8 cellular contexts compared by ENCODE assay signal in the genomic region with DNA sequence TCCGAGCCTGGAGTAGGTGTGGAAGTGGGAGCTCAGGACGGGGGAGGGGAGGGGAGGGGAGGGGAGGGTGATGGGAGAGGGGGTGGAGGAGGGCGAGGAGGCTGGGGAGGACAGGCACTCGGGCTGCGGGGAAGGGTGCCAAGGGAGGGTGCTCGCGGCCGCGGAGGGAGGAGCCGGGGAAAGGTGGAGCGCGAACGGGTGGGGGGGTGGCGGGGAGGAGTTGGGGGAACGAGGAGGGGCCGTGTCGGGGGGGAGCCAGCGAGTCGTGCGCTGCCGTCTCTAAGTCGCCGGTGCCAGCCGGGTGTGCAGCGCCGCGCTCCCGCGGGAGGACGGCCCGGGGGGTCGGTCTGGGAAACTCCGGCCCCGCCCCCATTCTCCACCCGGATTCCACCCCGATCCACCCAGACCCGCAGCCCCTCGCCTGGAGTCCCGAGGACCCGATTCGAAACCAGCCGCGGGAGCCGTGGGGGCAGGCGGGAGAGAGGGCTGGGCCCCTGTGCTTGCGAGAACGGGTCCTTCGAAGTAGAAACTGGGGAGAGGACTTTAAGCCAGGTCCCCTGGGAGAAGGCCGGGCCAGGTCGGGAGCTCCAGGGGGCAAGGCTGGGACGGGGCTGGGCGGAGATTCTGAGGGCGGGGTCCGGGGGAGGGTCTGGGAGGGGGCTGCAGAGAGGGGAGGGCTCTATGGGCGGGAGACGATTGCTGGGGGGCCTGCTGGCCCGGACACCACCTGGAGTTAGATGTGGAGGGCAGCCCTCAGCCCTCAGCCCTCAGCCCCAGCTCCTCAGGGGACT. TPM values are rescaled to one million over a fixed set of nuclear protein-coding genes. Genes with fewer than 3 reads are reported as not detected.
DNase-seq lines count a peak whose midpoint lies in the region; ATAC-seq and TF ChIP-seq lines count a peak whose summit lies in the region.

A gene with protein sequence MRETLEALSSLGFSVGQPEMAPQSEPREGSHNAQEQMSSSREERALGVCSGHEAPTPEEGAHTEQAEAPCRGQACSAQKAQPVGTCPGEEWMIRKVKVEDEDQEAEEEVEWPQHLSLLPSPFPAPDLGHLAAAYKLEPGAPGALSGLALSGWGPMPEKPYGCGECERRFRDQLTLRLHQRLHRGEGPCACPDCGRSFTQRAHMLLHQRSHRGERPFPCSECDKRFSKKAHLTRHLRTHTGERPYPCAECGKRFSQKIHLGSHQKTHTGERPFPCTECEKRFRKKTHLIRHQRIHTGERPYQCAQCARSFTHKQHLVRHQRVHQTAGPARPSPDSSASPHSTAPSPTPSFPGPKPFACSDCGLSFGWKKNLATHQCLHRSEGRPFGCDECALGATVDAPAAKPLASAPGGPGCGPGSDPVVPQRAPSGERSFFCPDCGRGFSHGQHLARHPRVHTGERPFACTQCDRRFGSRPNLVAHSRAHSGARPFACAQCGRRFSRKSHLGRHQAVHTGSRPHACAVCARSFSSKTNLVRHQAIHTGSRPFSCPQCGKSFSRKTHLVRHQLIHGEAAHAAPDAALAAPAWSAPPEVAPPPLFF (minus strand): TSS at position 143 of the 791 bp plus-strand sequence. CDS start 2,556 bp downstream, outside the sequence.

- peaks cover 5% of the 10 kb centered on the region for H3K36me3 Mint-ChIP-seq in effector memory CD8-positive, alpha-beta T cell (ENCODE audit: insufficient read depth)
- H3K36me3 Mint-ChIP-seq in mesothelial cell of epicardium = peaks cover 7% of the 10 kb centered on the region

- H3K79me2 ChIP-seq in Karpas-422 (ENCODE audit: low read length) = no peaks in the 10 kb centered on the region

- no peaks in the 10 kb centered on the region for H3K9me2 ChIP-seq in Karpas-422 (replicated peaks; ENCODE audit: insufficient read depth, low read length)

- H3K9ac ChIP-seq in Karpas-422 (ENCODE audit: low read length) = peak within 1 kb of the TSS; percentile 63

- H3K36me3 ChIP-seq in BE2C (no peaks in the 10 kb centered on the region), Karpas-422 (ENCODE audit: insufficient read depth, low read length) (no peaks in the 10 kb centered on the region), stomach (peaks cover 4 to 22% (median 15%) of the 10 kb centered on the region in 4 donors)

- H3K27me3 ChIP-seq in BE2C (peaks cover 2% of the 10 kb centered on the region; the same call in 1 of the 2 replicates), Karpas-422 (ENCODE audit: low read length) (no peaks in the 10 kb centered on the region), stomach (peaks cover 0 to 9% (median 0%) of the 10 kb centered on the region in 3 donors)

- DNase-seq in BE2C (peak; percentile 28), Karpas-422 (no peak), mesothelial cell of epicardium (ENCODE audit: low spot score in 2 of 2, unreplicated experiment in 2 of 2) (peak; percentile 63 to 73), stomach (peak; percentile 78), NCI-H774 (lab: John Stamatoyannopoulos, UW) (no peak), AG08395 (ENCODE audit: low spot score) (no peak)
- DNase-seq in activated CD4-positive, alpha-beta T cell treated with anti-CD3 and anti-CD28 coated beads for 1 hour = peak; percentile 29
- DNase-seq in effector memory CD8-positive, alpha-beta T cell = peak; percentile 27 to 36 (median 31)

- peaks cover 0 to 8% of the 10 kb centered on the region in 2 donors for H3K4me1 Mint-ChIP-seq in effector memory CD8-positive, alpha-beta T cell (ENCODE audit: low read depth in 2 of 2)
- H3K4me1 Mint-ChIP-seq in mesothelial cell of epicardium = peaks cover 28% of the 10 kb centered on the region

- ATAC-seq in effector memory CD8-positive, alpha-beta T cell (replicated peaks) = peak; percentile 43

- H3K4me3 Mint-ChIP-seq in effector memory CD8-positive, alpha-beta T cell = peak within 1 kb of the TSS; percentile 84 to 89
- peak within 1 kb of the TSS; percentile 75 for H3K4me3 Mint-ChIP-seq in mesothelial cell of epicardium

- no peak for TF ChIP-seq POLR2A in stomach (IDR thresholded peaks at IDR 0.05)

- H3K4me1 ChIP-seq in BE2C (peaks cover 17% of the 10 kb centered on the region), Karpas-422 (ENCODE audit: low read length) (peaks cover 15% of the 10 kb centered on the region), stomach (peaks cover 22 to 58% (median 43%) of the 10 kb centered on the region in 4 donors)

- intact Hi-C loops in stomach (cut with DNase I; ENCODE audit: low total_unique reads) = no loop called here

- no peaks in the 10 kb centered on the region for H4K20me1 ChIP-seq in Karpas-422 (ENCODE audit: insufficient read depth, low read depth, low read length)

- no peak for TF ChIP-seq CTCF in BE2C (IDR thresholded peaks at IDR 0.05; ENCODE audit: low read depth, low read length)
- TF ChIP-seq CTCF in mesothelial cell of epicardium (IDR thresholded peaks at IDR 0.05; ENCODE audit: unreplicated experiment) = no peak
- TF ChIP-seq CTCF in stomach (IDR thresholded peaks at IDR 0.05) = no peak

- H3K9me3 ChIP-seq in BE2C = no peaks in the 10 kb centered on the region
- no peaks in the 10 kb centered on the region for H3K9me3 ChIP-seq in Karpas-422 (ENCODE audit: low read length)
- H3K9me3 ChIP-seq in stomach = no peaks in the 10 kb centered on the region

- H3K27ac ChIP-seq in Karpas-422 (ENCODE audit: low read length) = no peak within 1 kb of the TSS
- peak within 1 kb of the TSS; percentile 84 to 91 (median 89) for H3K27ac ChIP-seq in stomach

- peak within 1 kb of the TSS; percentile 80 for H3K4me2 ChIP-seq in Karpas-422 (ENCODE audit: low read depth, low read length, poor library complexity, severe bottlenecking)

- no peaks in the 10 kb centered on the region for H3K27me3 Mint-ChIP-seq in effector memory CD8-positive, alpha-beta T cell
- H3K27me3 Mint-ChIP-seq in mesothelial cell of epicardium (ENCODE audit: low read depth) = peaks cover 8% of the 10 kb centered on the region

- 1 to 2% (median 1%) methylated on average over 33 to 57 of the region's 57 CpGs for WGBS in stomach, 5 donors

- peak within 1 kb of the TSS; percentile 26 to 92 for H3K27ac Mint-ChIP-seq in effector memory CD8-positive, alpha-beta T cell
- peak within 1 kb of the TSS; percentile 73 for H3K27ac Mint-ChIP-seq in mesothelial cell of epicardium

- no peak within 1 kb of the TSS for H2AFZ ChIP-seq in Karpas-422 (ENCODE audit: low read length)

- no peak for TF ChIP-seq EP300 in stomach (IDR thresholded peaks at IDR 0.05)

- H3K9me3 Mint-ChIP-seq in effector memory CD8-positive, alpha-beta T cell = no peaks in the 10 kb centered on the region
- no peaks in the 10 kb centered on the region for H3K9me3 Mint-ChIP-seq in mesothelial cell of epicardium

- H3K4me3 ChIP-seq in BE2C (ENCODE audit: low read depth, low read length) = peak within 1 kb of the TSS; percentile 59
- peak within 1 kb of the TSS; percentile 61; the same call in 1 of the 2 replicates for H3K4me3 ChIP-seq in Karpas-422 (ENCODE audit: low read length)
- peak within 1 kb of the TSS; percentile 70 to 78 (median 78) for H3K4me3 ChIP-seq in stomach

RNA-seq across cellular contexts. Expression of the gene that starts here (rescaled TPM):
- 149 TPM for polyA plus RNA-seq in BE2C (2012; ENCODE audit: insufficient read depth, insufficient read length, low read depth)
- 0.71 TPM in 1 of 2 replicates, not detected in the other for total RNA-seq in Karpas-422 (2014; rRNA removed; shearing (Covaris generic); ENCODE audit: low replicate concordance)
- 35.3 to 38.9 TPM (median 38.0 TPM) in 3 replicates for total RNA-seq in mesothelial cell of epicardium
- total RNA-seq in stomach = 10 to 100 TPM in 2 of 5 donors, 1 to 10 TPM in 2, not detected in 1; 3.1 to 14.2 (median 9.9) TPM
- 10 to 100 TPM in 2 of 3 donors, 1 to 10 TPM in 1; 9.4 to 16.4 (median 12.2) TPM for polyA plus RNA-seq in stomach

Comparison
In these comparisons a context has a peak if more than half of its experiments do, and no peak if none do; other contexts are left out.
1. DNase-seq: peak in BE2C (single experiment), activated CD4-positive, alpha-beta T cell treated with anti-CD3 and anti-CD28 coated beads for 1 hour (single experiment), effector memory CD8-positive, alpha-beta T cell (3 of 3), mesothelial cell of epicardium (2 of 2) and stomach (single experiment); none in Karpas-422 (single experiment), NCI-H774 (single experiment) and AG08395 (single experiment).
2. Peak in every context shown above with its lines, with median percentiles within 50 percentile points of each other: H3K4me3 ChIP-seq.